ENCODE assay signal across 17 cellular contexts in genomic region chr19:31269425-31270127, GRCh38.
A peak's percentile ranks its signal among the peaks of the same experiment; 100 is the strongest.
DNase-seq lines count a peak whose midpoint lies in the region; ATAC-seq and TF ChIP-seq lines count a peak whose summit lies in the region.
"Had no signal": no experiment of that assay in that cellular context is flagged by ENCODE, and none has a peak within 500 bp of the region (broad histone marks: within the 10 kb centered on the region; RNA-seq: fewer than 3 reads in every experiment).

No MANE protein-coding gene starts in this region.

- ATAC-seq in HG03469 (IDR thresholded peaks at IDR 0.05; ENCODE audit: unreplicated experiment), result no peak

- no peaks in the 10 kb centered on the region for H3K9me3 Mint-ChIP-seq in brain
- no peaks in the 10 kb centered on the region for H3K9me3 Mint-ChIP-seq in nephron progenitor cell
- H3K9me3 Mint-ChIP-seq: CD4-positive, alpha-beta memory T cell had no signal

- H3K36me3 Mint-ChIP-seq in brain (peaks cover 6% of the 10 kb centered on the region), nephron progenitor cell (ENCODE audit: low read depth) (no peaks in the 10 kb centered on the region)
- H3K36me3 Mint-ChIP-seq: CD4-positive, alpha-beta memory T cell had no signal

- H3K27me3 Mint-ChIP-seq in brain, result peaks cover 3% of the 10 kb centered on the region
- peaks cover 2% of the 10 kb centered on the region for H3K27me3 Mint-ChIP-seq in nephron progenitor cell (ENCODE audit: low read depth, poor library complexity)
- H3K27me3 Mint-ChIP-seq: B cell; CD4-positive, alpha-beta memory T cell had no signal

- H3K4me3 Mint-ChIP-seq in brain, result no peak overlapping the region
- no peak overlapping the region for H3K4me3 Mint-ChIP-seq in nephron progenitor cell
- H3K4me3 Mint-ChIP-seq: B cell; CD4-positive, alpha-beta memory T cell had no signal

- in situ Hi-C loops in G401 (cut with HindIII; ENCODE audit: low sequenced_read_pairs), result no loop called here

- H3K4me1 Mint-ChIP-seq in brain (peaks cover 50% of the 10 kb centered on the region), nephron progenitor cell (peaks cover 66% of the 10 kb centered on the region)
- H3K4me1 Mint-ChIP-seq: B cell; CD4-positive, alpha-beta memory T cell had no signal

- H3K27ac Mint-ChIP-seq in brain (peak overlapping the region in 3 of 5 experiments; percentile 30 to 65 (median 38)), nephron progenitor cell (peak overlapping the region; percentile 88)
- H3K27ac Mint-ChIP-seq: B cell had no signal

- DNase-seq in ELR (ENCODE audit: low read depth) (peak; percentile 20), RPMI7951 (ENCODE audit: low read depth) (peak; percentile 74), nephron progenitor cell (no peak), G401 (ENCODE audit: low spot score) (no peak), NCI-H345 (lab: John Stamatoyannopoulos, UW) (no peak), HUDEP-2 (lab: John Stamatoyannopoulos, UW; ENCODE audit: unreplicated experiment in 76 of 76) (no peak)
- DNase-seq: ACHN; CD4-positive, alpha-beta memory T cell; DND-41; NCI-H187 treated with DMSO at 0.1 percent for 48 hours; NCI-H446 treated with DMSO at 0.1 percent for 48 hours; NCI-H82; OCI-M1; SJCRH30 had no signal

- no peak for TF ChIP-seq CTCF in brain (conservative IDR thresholded peaks at IDR 0.05)
- TF ChIP-seq CTCF in nephron progenitor cell (IDR thresholded peaks at IDR 0.05), result no peak

Comparison
In these comparisons a context has a peak if more than half of its experiments do, and no peak if none do; other contexts are left out.
1. DNase-seq: peak in ELR (single experiment) and RPMI7951 (single experiment); none in nephron progenitor cell (single experiment), G401 (single experiment), NCI-H345 (single experiment) and HUDEP-2 (0 of 76).